11 cellular contexts compared by ENCODE assay signal in the genomic region with DNA sequence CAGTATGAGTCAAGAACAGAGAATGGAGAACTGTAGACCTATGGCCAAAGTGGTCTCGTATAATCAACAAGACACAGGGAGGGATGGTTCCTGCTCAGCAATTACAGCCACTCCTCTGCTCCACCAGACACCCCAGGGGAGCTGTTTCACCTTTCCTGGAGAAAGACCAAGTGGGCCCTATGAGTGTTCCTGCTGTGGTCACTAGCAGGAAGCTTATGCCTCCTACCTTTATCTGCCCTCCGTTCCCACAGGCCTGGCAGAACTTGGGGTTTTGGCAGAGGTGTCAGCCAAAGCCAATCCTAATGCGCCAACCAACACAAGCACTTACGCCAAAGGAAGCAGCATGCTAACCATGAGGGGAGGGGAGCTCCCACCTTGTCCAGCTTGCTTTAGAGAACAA. TPM values are rescaled to one million over a fixed set of nuclear protein-coding genes. Genes with fewer than 3 reads are reported as not detected.
DNase-seq lines count a peak whose midpoint lies in the region; ATAC-seq and TF ChIP-seq lines count a peak whose summit lies in the region.
"Had no signal": no experiment of that assay in that cellular context is flagged by ENCODE, and none has a peak within 500 bp of the region (broad histone marks: within the 10 kb centered on the region; RNA-seq: fewer than 3 reads in every experiment).

No MANE protein-coding gene starts in this region.

- in situ Hi-C loops in KBM-7 (cut with MboI; ENCODE audit: low pct_unique_long_range_greater_than_20kb, low sequenced_read_pairs) = loop anchor here (25.0 kb wide), 1 partner anchor 345 kb away; no protein-coding TSS in a partner anchor

- H3K27ac Mint-ChIP-seq in CD14-positive monocyte = peak overlapping the region in 4 of 7 donors; percentile 18 to 66 (median 34)
- no peak overlapping the region for H3K27ac Mint-ChIP-seq in activated T-helper 2 cell treated with anti-CD3 and anti-CD28 coated beads, Interferon-gamma antibody, Interleukin-2, Interleukin-4, amounts not matched to agents 10 μg/mL and 5 μg/mL and 100 μg/mL, durations not matched to agents 14 hours and 24 hours and 36 hours
- H3K27ac Mint-ChIP-seq in type B pancreatic cell = no peak overlapping the region

- TF ChIP-seq CTCF in CD14-positive monocyte (IDR thresholded peaks at IDR 0.05) = no peak
- TF ChIP-seq CTCF in type B pancreatic cell (conservative IDR thresholded peaks at IDR 0.05) = no peak

- no peak for ATAC-seq in GM21528 (IDR thresholded peaks at IDR 0.05; ENCODE audit: low FRiP score, unreplicated experiment)

- H3K36me3 Mint-ChIP-seq in CD14-positive monocyte (peaks cover 70 to 78% of the 10 kb centered on the region in 2 donors), type B pancreatic cell (peaks cover 35% of the 10 kb centered on the region)
- H3K36me3 Mint-ChIP-seq in activated T-helper 2 cell treated with anti-CD3 and anti-CD28 coated beads, Interferon-gamma antibody, Interleukin-2, Interleukin-4, amounts not matched to agents 10 μg/mL and 5 μg/mL and 100 μg/mL, durations not matched to agents 14 hours and 24 hours and 36 hours (ENCODE audit: low read depth) = peaks cover 41% of the 10 kb centered on the region

- H3K4me1 Mint-ChIP-seq in CD14-positive monocyte = peaks cover 23% of the 10 kb centered on the region
- peaks cover 33% of the 10 kb centered on the region for H3K4me1 Mint-ChIP-seq in activated T-helper 2 cell treated with anti-CD3 and anti-CD28 coated beads, Interferon-gamma antibody, Interleukin-2, Interleukin-4, amounts not matched to agents 10 μg/mL and 5 μg/mL and 100 μg/mL, durations not matched to agents 14 hours and 24 hours and 36 hours (ENCODE audit: low read depth)
- peaks cover 33% of the 10 kb centered on the region for H3K4me1 Mint-ChIP-seq in type B pancreatic cell (ENCODE audit: unreplicated experiment)

- H3K9me3 Mint-ChIP-seq in CD14-positive monocyte = peaks cover 0 to 3% (median 0%) of the 10 kb centered on the region in 7 donors
- H3K9me3 Mint-ChIP-seq in activated T-helper 2 cell treated with anti-CD3 and anti-CD28 coated beads, Interferon-gamma antibody, Interleukin-2, Interleukin-4, amounts not matched to agents 10 μg/mL and 5 μg/mL and 100 μg/mL, durations not matched to agents 14 hours and 24 hours and 36 hours = no peaks in the 10 kb centered on the region
- H3K9me3 Mint-ChIP-seq in type B pancreatic cell = no peaks in the 10 kb centered on the region

- no peak for DNase-seq in CD14-positive monocyte (ENCODE audit: low spot score)
- DNase-seq in KBM-7 = peak; percentile 42
- DNase-seq in glomerular visceral epithelial cell (ENCODE audit: extremely low spot score) = peak; percentile 18
- DNase-seq in activated T-helper 2 cell treated with anti-CD3 and anti-CD28 coated beads, Interferon-gamma antibody, Interleukin-2, Interleukin-4, amounts not matched to agents 10 μg/mL and 5 μg/mL and 100 μg/mL, durations not matched to agents 14 hours and 24 hours and 36 hours (ENCODE audit: low spot score) = no peak
- no peak for DNase-seq in HPDE6-E6E7 (ENCODE audit: extremely low spot score)
- DNase-seq in type B pancreatic cell (ENCODE audit: extremely low spot score, unreplicated experiment) = no peak
- DNase-seq: activated gamma-delta T cell, AML-193, lower lobe of right lung had no signal

- no peak overlapping the region for H3K4me3 Mint-ChIP-seq in CD14-positive monocyte
- H3K4me3 Mint-ChIP-seq in activated T-helper 2 cell treated with anti-CD3 and anti-CD28 coated beads, Interferon-gamma antibody, Interleukin-2, Interleukin-4, amounts not matched to agents 10 μg/mL and 5 μg/mL and 100 μg/mL, durations not matched to agents 14 hours and 24 hours and 36 hours (ENCODE audit: low read depth) = no peak overlapping the region
- H3K4me3 Mint-ChIP-seq in type B pancreatic cell = no peak overlapping the region

- peak overlapping the region; percentile 60 for H3K27ac ChIP-seq in angular gyrus (ENCODE audit: low read depth, low read length)
- H3K27ac ChIP-seq: lower lobe of right lung had no signal

- H3K27me3 Mint-ChIP-seq in CD14-positive monocyte (ENCODE audit: low read depth in 3 of 3) (no peaks in the 10 kb centered on the region), type B pancreatic cell (no peaks in the 10 kb centered on the region)
- H3K27me3 Mint-ChIP-seq in activated T-helper 2 cell treated with anti-CD3 and anti-CD28 coated beads, Interferon-gamma antibody, Interleukin-2, Interleukin-4, amounts not matched to agents 10 μg/mL and 5 μg/mL and 100 μg/mL, durations not matched to agents 14 hours and 24 hours and 36 hours (ENCODE audit: low read depth) = no peaks in the 10 kb centered on the region

- intact Hi-C loops in CD14-positive monocyte (cut with micrococcal nuclease) = loop anchor here in 1 of 2 donors (5.0 kb wide), 1 partner anchor 50 kb away; no protein-coding TSS in a partner anchor
- intact Hi-C loops in activated T-helper 2 cell treated with anti-CD3 and anti-CD28 coated beads, Interferon-gamma antibody, Interleukin-2, Interleukin-4, amounts not matched to agents 10 μg/mL and 5 μg/mL and 100 μg/mL, durations not matched to agents 14 hours and 24 hours and 36 hours (cut with micrococcal nuclease) = no loop called here

RNA-seq across cellular contexts. Expression of a gene that starts 31.2 kb away (rescaled TPM):
- 10 to 100 TPM; 32.1 to 38.4 TPM for polyA plus RNA-seq in CD14-positive monocyte
- 79.4 and 88.2 TPM in 2 replicates for total RNA-seq in activated T-helper 2 cell treated with anti-CD3 and anti-CD28 coated beads, Interferon-gamma antibody, Interleukin-2, Interleukin-4, amounts not matched to agents 10 μg/mL and 5 μg/mL and 100 μg/mL, durations not matched to agents 14 hours and 24 hours and 36 hours
- total RNA-seq in type B pancreatic cell (ENCODE audit: low replicate concordance) = 50.1 and 76.6 TPM in 2 replicates

Comparison
In these comparisons a context has a peak if more than half of its experiments do, and no peak if none do; other contexts are left out.
1. DNase-seq: peak in KBM-7 (single experiment) and glomerular visceral epithelial cell (single experiment); none in CD14-positive monocyte (single experiment), activated T-helper 2 cell treated with anti-CD3 and anti-CD28 coated beads, Interferon-gamma antibody, Interleukin-2, Interleukin-4, amounts not matched to agents 10 μg/mL and 5 μg/mL and 100 μg/mL, durations not matched to agents 14 hours and 24 hours and 36 hours (single experiment), HPDE6-E6E7 (single experiment) and type B pancreatic cell (single experiment).
2. H3K27ac Mint-ChIP-seq: peak in CD14-positive monocyte (4 of 7); none in activated T-helper 2 cell treated with anti-CD3 and anti-CD28 coated beads, Interferon-gamma antibody, Interleukin-2, Interleukin-4, amounts not matched to agents 10 μg/mL and 5 μg/mL and 100 μg/mL, durations not matched to agents 14 hours and 24 hours and 36 hours (single experiment) and type B pancreatic cell (single experiment).